ENCODE assay signal across 7 cellular contexts in the genomic region with DNA sequence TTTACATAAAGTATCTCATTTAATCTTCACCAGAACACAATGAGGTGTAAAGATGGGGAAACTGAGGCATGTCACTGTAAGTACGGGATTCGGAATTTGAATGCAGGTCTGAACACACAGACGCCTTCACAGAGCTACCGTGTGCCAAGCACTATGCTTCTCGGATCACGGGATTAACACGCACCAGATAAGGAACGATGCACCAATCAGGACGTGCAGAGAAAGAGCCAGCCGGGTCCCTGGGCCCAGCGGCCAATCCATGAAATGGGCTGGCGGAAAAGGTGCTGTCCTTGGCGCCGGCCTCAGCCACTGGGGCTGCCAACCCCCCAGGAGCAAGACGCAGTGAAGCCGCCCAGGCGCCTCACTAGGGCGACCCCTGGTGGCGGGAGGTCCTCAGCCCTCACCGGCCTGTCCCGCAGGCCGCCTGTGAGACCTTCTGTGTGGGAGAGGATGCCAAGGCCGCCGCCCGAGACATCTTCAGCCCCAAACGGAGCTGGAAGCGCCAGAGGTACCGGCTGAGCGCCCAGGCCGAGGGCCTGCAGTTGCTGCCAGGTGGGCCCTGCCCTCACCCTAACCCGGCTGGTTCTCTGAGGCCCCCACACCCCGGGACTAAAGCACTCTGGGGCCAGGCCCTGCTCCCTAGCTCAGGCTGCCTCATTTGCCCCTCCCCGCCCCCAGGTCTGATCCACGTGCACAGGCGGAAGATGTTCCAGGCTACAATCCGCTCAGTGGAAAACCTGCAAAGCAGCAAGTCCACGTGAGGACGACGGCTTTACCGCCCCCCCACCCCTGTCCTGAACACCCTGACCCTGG. TPM values are rescaled to one million over a fixed set of nuclear protein-coding genes. Genes with fewer than 3 reads are reported as not detected.
DNase-seq lines count a peak whose midpoint lies in the region; ATAC-seq and TF ChIP-seq lines count a peak whose summit lies in the region.
"Had no signal": no experiment of that assay in that cellular context is flagged by ENCODE, and none has a peak within 500 bp of the region (broad histone marks: within the 10 kb centered on the region; RNA-seq: fewer than 3 reads in every experiment).

No MANE protein-coding gene starts in this region.

- H3K27ac Mint-ChIP-seq in brain (peak overlapping the region in 1 of 5 experiments; percentile 86), neural progenitor cell (peak overlapping the region; percentile 70)

- H3K4me3 ChIP-seq in PC-3 (ENCODE audit: low read length) (no peak overlapping the region), neural progenitor cell (peak overlapping the region; percentile 32)

- POLR2A ChIA-PET in PC-3 (lab: Charles Lee; ENCODE audit: unreplicated experiment): no interaction called here

- H3K27ac ChIP-seq in PC-3 (ENCODE audit: low read length): no peak overlapping the region
- no peak overlapping the region for H3K27ac ChIP-seq in neural progenitor cell

- H3K9me3 ChIP-seq in PC-3 (ENCODE audit: low read length) (no peaks in the 10 kb centered on the region), neural progenitor cell (ENCODE audit: low read depth) (no peaks in the 10 kb centered on the region)

- DNase-seq in GM19238 (ENCODE audit: insufficient read length, low spot score) (peak; percentile 69), PC-3 (no peak), neural progenitor cell (ENCODE audit: low spot score) (peak; percentile 77), NCI-H2081 (lab: John Stamatoyannopoulos, UW) (no peak), SW480 (ENCODE audit: low spot score) (no peak)

- H3K27me3 ChIP-seq in PC-3 (ENCODE audit: low read length): no peaks in the 10 kb centered on the region
- H3K27me3 ChIP-seq in neural progenitor cell: peaks cover 13% of the 10 kb centered on the region

- H4K20me1 ChIP-seq in PC-3 (ENCODE audit: low read length): no peaks in the 10 kb centered on the region
- no peaks in the 10 kb centered on the region for H4K20me1 ChIP-seq in neural progenitor cell (ENCODE audit: low read depth)

- intact Hi-C loops in PC-3 (cut with micrococcal nuclease): no loop called here

- H3K4me1 Mint-ChIP-seq in brain: peaks cover 44% of the 10 kb centered on the region
- H3K4me1 Mint-ChIP-seq in neural progenitor cell: peaks cover 45% of the 10 kb centered on the region

- no TSS peak for BruUV-seq in PC-3 (replicated peaks; lab: Mats Ljungman, UMichigan)

- H3K36me3 ChIP-seq in PC-3 (ENCODE audit: low read depth, low read length) (no peaks in the 10 kb centered on the region), neural progenitor cell (no peaks in the 10 kb centered on the region)

- H3K4me3 Mint-ChIP-seq in brain: peak overlapping the region in 1 of 5 experiments; percentile 64
- peak overlapping the region; percentile 68 for H3K4me3 Mint-ChIP-seq in neural progenitor cell

- H3K36me3 Mint-ChIP-seq in brain: no peaks in the 10 kb centered on the region
- peaks cover 4% of the 10 kb centered on the region for H3K36me3 Mint-ChIP-seq in neural progenitor cell

- TF ChIP-seq CTCF in PC-3 (conservative IDR thresholded peaks at IDR 0.05; ENCODE audit: low read depth, low read length) (peak; percentile 60), brain (conservative IDR thresholded peaks at IDR 0.05) (peak; percentile 17 to 56), neural progenitor cell (IDR thresholded peaks at IDR 0.05) (peak; percentile 83)

- H3F3A ChIP-seq in PC-3 (ENCODE audit: low read length, unreplicated experiment) (no peaks in the 10 kb centered on the region), neural progenitor cell (ENCODE audit: low read depth) (peaks cover 35% of the 10 kb centered on the region)

- no peaks in the 10 kb centered on the region for H3K9me2 ChIP-seq in PC-3 (replicated peaks; ENCODE audit: low read length)

- CTCF ChIA-PET in PC-3 (lab: Charles Lee): interaction anchor here (0.9 kb wide), 1 partner anchor 10 kb away, joined by 4 read pairs; no protein-coding TSS in a partner anchor

- no peak for ATAC-seq in PC-3

- H3K4me1 ChIP-seq in PC-3 (ENCODE audit: insufficient read depth, low read length): peaks cover 4% of the 10 kb centered on the region; the same call in 1 of the 2 replicates
- H3K4me1 ChIP-seq in neural progenitor cell: peaks cover 42% of the 10 kb centered on the region

- H3K4me2 ChIP-seq in PC-3 (ENCODE audit: low read length) (no peak overlapping the region), neural progenitor cell (peak overlapping the region; percentile 54)

- H3K79me2 ChIP-seq in PC-3 (ENCODE audit: low read length) (no peaks in the 10 kb centered on the region), neural progenitor cell (ENCODE audit: low read depth) (no peaks in the 10 kb centered on the region)

- H3K27me3 Mint-ChIP-seq in brain (peaks cover 28% of the 10 kb centered on the region), neural progenitor cell (ENCODE audit: insufficient read depth, low read depth) (peaks cover 13% of the 10 kb centered on the region)

- peaks cover 0 to 4% (median 0%) of the 10 kb centered on the region in 5 experiments for H3K9me3 Mint-ChIP-seq in brain
- H3K9me3 Mint-ChIP-seq in neural progenitor cell: peaks cover 1% of the 10 kb centered on the region

- H2AFZ ChIP-seq in PC-3 (ENCODE audit: low read length): no peak overlapping the region
- peak overlapping the region; percentile 48 for H2AFZ ChIP-seq in neural progenitor cell (replicated peaks)

- H3K9ac ChIP-seq in PC-3 (ENCODE audit: low read length) (no peak overlapping the region), neural progenitor cell (no peak overlapping the region)

RNA-seq across cellular contexts. Expression of gene ATG9B, which starts 15.6 kb away (rescaled TPM):
- 1.2 and 1.3 TPM in 2 replicates for total RNA-seq in PC-3 (2014; rRNA removed)
- polyA plus RNA-seq in brain (ENCODE audit: insufficient read depth, low read depth, low replicate concordance): 0.24 TPM
- 0.43 and 1.8 TPM in 2 replicates for total RNA-seq in neural progenitor cell (ENCODE audit: low replicate concordance)
- total RNA-seq: subcutaneous adipose tissue had no signal

RNA-seq across cellular contexts. Expression of gene NOS3, which starts 17.9 kb away (rescaled TPM):
- total RNA-seq in PC-3 (2014; rRNA removed) (0.66 and 2.5 TPM in 2 replicates), neural progenitor cell (ENCODE audit: low replicate concordance) (1.3 and 11.0 TPM in 2 replicates)
- polyA plus RNA-seq in brain (ENCODE audit: insufficient read depth, low read depth, low replicate concordance): 4.2 TPM

RNA-seq across cellular contexts. Expression of gene ABCB8, which starts 19.5 kb away (rescaled TPM):
- total RNA-seq in PC-3 (2014; rRNA removed) (58.4 and 95.7 TPM in 2 replicates), neural progenitor cell (ENCODE audit: low replicate concordance) (7.9 and 19.9 TPM in 2 replicates)
- polyA plus RNA-seq in brain (ENCODE audit: insufficient read depth, low read depth, low replicate concordance): 29.9 TPM

RNA-seq across cellular contexts. Expression of gene KCNH2, which starts 30.6 kb away (rescaled TPM):
- total RNA-seq in PC-3 (2014; rRNA removed) (0.84 and 1.6 TPM in 2 replicates), neural progenitor cell (ENCODE audit: low replicate concordance) (2.6 and 11.1 TPM in 2 replicates)
- 49.2 TPM for polyA plus RNA-seq in brain (ENCODE audit: insufficient read depth, low read depth, low replicate concordance)

RNA-seq across cellular contexts. Expression of gene ASIC3, which starts 39.6 kb away (rescaled TPM):
- total RNA-seq in PC-3 (2014; rRNA removed) (1.7 and 2.6 TPM in 2 replicates), neural progenitor cell (ENCODE audit: low replicate concordance) (1.6 TPM in 1 of 2 replicates, not detected in the other)
- 2.0 TPM for polyA plus RNA-seq in brain (ENCODE audit: insufficient read depth, low read depth, low replicate concordance)

Comparison
In these comparisons a context has a peak if more than half of its experiments do, and no peak if none do; other contexts are left out.
1. DNase-seq: peak in GM19238 (single experiment) and neural progenitor cell (single experiment); none in PC-3 (single experiment), NCI-H2081 (0 of 2) and SW480 (single experiment).
2. Peak in every context shown above with its lines, with median percentiles within 50 percentile points of each other: CTCF ChIP-seq.